8 cellular contexts compared by ENCODE assay signal in the genomic region with DNA sequence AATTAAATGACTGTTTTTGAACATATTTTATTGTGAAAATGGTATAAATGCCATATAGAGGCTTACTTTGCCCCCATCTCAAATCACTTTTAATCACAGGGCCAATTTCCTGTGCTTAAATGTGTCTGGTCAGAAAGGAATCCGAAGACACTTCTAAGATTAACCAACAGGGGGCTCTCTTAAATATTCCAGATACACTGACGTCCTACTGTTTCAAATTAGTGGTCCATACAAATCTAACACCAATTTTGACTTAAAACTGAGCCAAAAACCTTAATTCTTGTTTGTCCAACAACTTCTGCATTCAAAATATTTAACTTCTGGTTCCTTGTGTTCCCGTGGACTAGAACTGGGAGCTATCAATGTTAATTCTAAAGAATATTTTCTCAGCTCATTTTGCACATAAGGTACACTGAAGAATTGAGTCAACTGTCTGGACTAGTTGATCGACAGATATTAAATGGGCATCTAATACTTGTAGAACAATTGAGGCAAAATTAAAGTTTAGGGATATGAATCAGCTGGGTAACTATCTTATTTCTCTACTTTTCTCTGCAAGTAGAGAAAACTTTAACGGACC.
DNase-seq lines count a peak whose midpoint lies in the region; ATAC-seq, FAIRE-seq and TF ChIP-seq lines count a peak whose summit lies in the region.

No MANE protein-coding gene starts in this region.

- ATAC-seq in HG03342 (IDR thresholded peaks at IDR 0.05; ENCODE audit: unreplicated experiment) = peak; percentile 62

- intact Hi-C loops in tibial artery (cut with DNase I; ENCODE audit: low total_unique reads) = no loop called here

- TF ChIP-seq CTCF in tibial artery (IDR thresholded peaks at IDR 0.05) = peak; percentile 42 to 60

- DNase-seq in NCI-H2196 (lab: John Stamatoyannopoulos, UW; ENCODE audit: unreplicated experiment) = peak; percentile 29
- no peak for DNase-seq in NCI-H2196 treated with DMSO at 0.1 percent for 48 hours (lab: John Stamatoyannopoulos, UW; ENCODE audit: unreplicated experiment)
- peak; percentile 8 for DNase-seq in hepatic stellate cell (ENCODE audit: low spot score)
- DNase-seq in tibial artery = no peak
- no peak for DNase-seq in NCI-H128 (lab: John Stamatoyannopoulos, UW; ENCODE audit: unreplicated experiment)
- no peak for DNase-seq in stimulated activated CD4-positive, alpha-beta T cell treated with anti-CD3 and anti-CD28 coated beads, Interleukin-2, amount 100 ng/mL, for 48 hours

- H3K36me3 ChIP-seq in tibial artery = no peaks in the 10 kb centered on the region

- H3K4me3 ChIP-seq in tibial artery = no peak overlapping the region

- peak; percentile 71 for FAIRE-seq in TTC549 (lab: Jason Lieb, UNC)

- no peaks in the 10 kb centered on the region for H3K4me1 ChIP-seq in tibial artery

- no peaks in the 10 kb centered on the region for H3K27me3 ChIP-seq in tibial artery

- no peak overlapping the region for H3K27ac ChIP-seq in tibial artery

- H3K9me3 ChIP-seq in tibial artery = no peaks in the 10 kb centered on the region

Comparison
In these comparisons a context has a peak if more than half of its experiments do, and no peak if none do; other contexts are left out.
1. DNase-seq: peak in NCI-H2196 (single experiment) and hepatic stellate cell (single experiment); none in NCI-H2196 treated with DMSO at 0.1 percent for 48 hours (single experiment), tibial artery (0 of 2), NCI-H128 (single experiment) and stimulated activated CD4-positive, alpha-beta T cell treated with anti-CD3 and anti-CD28 coated beads, Interleukin-2, amount 100 ng/mL, for 48 hours (0 of 2).